ENCODE assay signal across 1 cellular context in the genomic region with DNA sequence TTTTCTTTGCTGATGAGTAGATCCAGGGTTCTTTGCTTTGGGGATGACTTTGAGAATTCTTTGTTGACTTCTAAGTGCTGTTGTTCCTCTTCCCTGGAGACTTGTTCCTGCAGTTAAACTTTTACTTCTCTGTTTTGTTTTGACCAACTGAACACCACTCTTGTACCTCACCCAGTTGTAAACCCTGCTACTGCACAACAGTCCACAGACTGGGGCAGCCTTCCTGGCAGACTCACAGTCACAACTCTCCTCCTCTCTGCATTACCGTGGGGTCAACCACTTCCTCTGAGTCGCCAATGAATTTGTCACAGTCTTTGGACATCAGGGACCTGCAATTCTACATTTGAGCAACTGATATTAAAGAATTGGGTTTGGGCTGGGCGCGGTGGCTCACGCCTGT.
TF ChIP-seq lines count a peak whose summit lies in the region.

No MANE protein-coding gene starts in this region.

TF ChIP-seq in GM12878, 131 proteins besides CTCF, POLR2A, EP300 and RAD21:
- TF ChIP-seq, protein P1, sequence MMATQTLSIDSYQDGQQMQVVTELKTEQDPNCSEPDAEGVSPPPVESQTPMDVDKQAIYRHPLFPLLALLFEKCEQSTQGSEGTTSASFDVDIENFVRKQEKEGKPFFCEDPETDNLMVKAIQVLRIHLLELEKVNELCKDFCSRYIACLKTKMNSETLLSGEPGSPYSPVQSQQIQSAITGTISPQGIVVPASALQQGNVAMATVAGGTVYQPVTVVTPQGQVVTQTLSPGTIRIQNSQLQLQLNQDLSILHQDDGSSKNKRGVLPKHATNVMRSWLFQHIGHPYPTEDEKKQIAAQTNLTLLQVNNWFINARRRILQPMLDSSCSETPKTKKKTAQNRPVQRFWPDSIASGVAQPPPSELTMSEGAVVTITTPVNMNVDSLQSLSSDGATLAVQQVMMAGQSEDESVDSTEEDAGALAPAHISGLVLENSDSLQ (IDR thresholded peaks at IDR 0.05), result no peak
- no peak for TF ChIP-seq RB1 (IDR thresholded peaks at IDR 0.05; ENCODE audit: borderline replicate concordance)
- no peak for TF ChIP-seq ETV6 (conservative IDR thresholded peaks at IDR 0.05 in 1 of 2, IDR thresholded peaks at IDR 0.05 in 1 of 2; ENCODE audit: borderline replicate concordance in 1 of 2, low read depth in 1 of 2)
